8 cellular contexts compared by ENCODE assay signal in genomic region chr14:101707285-101707842, GRCh38. TPM values are rescaled to one million over a fixed set of nuclear protein-coding genes. Genes with fewer than 3 reads are reported as not detected.
DNase-seq lines count a peak whose midpoint lies in the region; ATAC-seq, FAIRE-seq and TF ChIP-seq lines count a peak whose summit lies in the region.

No MANE protein-coding gene starts in this region.

- H3K27me3 ChIP-seq in GM06990 (replicated peaks; ENCODE audit: control insufficient read depth, insufficient read depth, low read length) (no peaks in the 10 kb centered on the region; the same call in 1 of the 2 replicates), IMR-90 (ENCODE audit: control insufficient read depth, insufficient read depth, low read length) (peaks cover 19% of the 10 kb centered on the region), stomach smooth muscle (ENCODE audit: control insufficient read depth in 1 of 2, insufficient read depth in 2 of 2, low read length in 2 of 2) (peaks cover 9 to 15% of the 10 kb centered on the region in 2 donors)

- intact Hi-C loops in IMR-90 (cut with micrococcal nuclease) (loop anchor here (1.0 to 2.0 kb wide), 2 partner anchors 257 to 389 kb away; partner anchors contain the start of gene DYNC1H1), mucosa of descending colon (cut with DNase I, micrococcal nuclease) (loop anchor here (2.0 to 5.0 kb wide), 2 partner anchors 53 to 255 kb away; partner anchors contain the start of genes DYNC1H1 (in 1 of the 2) and PPP2R5C (in 1 of the 2))

- peak; percentile 88 for FAIRE-seq in endometrium (lab: Jason Lieb, UNC)

- H3K14ac ChIP-seq in IMR-90 (replicated peaks; ENCODE audit: low read depth, low read length), result no peak overlapping the region

- H4K5ac ChIP-seq in IMR-90 (ENCODE audit: low read depth, low read length), result no peak overlapping the region

- H3K9me3 ChIP-seq in IMR-90 (ENCODE audit: control insufficient read depth, insufficient read depth, low read length) (no peaks in the 10 kb centered on the region), mucosa of descending colon (no peaks in the 10 kb centered on the region), stomach smooth muscle (ENCODE audit: control insufficient read depth in 2 of 2, low read length in 2 of 2) (no peaks in the 10 kb centered on the region)

- in situ Hi-C loops in IMR-90 (cut with MboI; ENCODE audit: low sequenced_read_pairs), result no loop called here

- peak overlapping the region; percentile 67 for H2AFZ ChIP-seq in IMR-90 (replicated peaks; ENCODE audit: low read length, poor library complexity)

- no peak overlapping the region for H2BK20ac ChIP-seq in IMR-90 (ENCODE audit: low read depth, low read length)

- H3K27ac ChIP-seq in IMR-90 (ENCODE audit: insufficient read depth, low read length) (no peak overlapping the region), stomach smooth muscle (ENCODE audit: low read length) (no peak overlapping the region)

- no peak overlapping the region for H2BK15ac ChIP-seq in IMR-90 (ENCODE audit: low read depth, low read length)

- DNase-seq in GM06990 (ENCODE audit: extremely low read depth, insufficient read length) (peak; percentile 35), IMR-90 (peak; percentile 81), NOMO-1 (lab: John Stamatoyannopoulos, UW; ENCODE audit: unreplicated experiment in 2 of 2) (peak; percentile 75 to 82), mucosa of descending colon (peak in 2 of 3 donors; percentile 53 to 63)
- DNase-seq in activated CD8-positive, alpha-beta memory T cell treated with anti-CD3 and anti-CD28 coated beads for 24 hours, result peak; percentile 84

- H2AK5ac ChIP-seq in IMR-90 (ENCODE audit: low read depth, low read length), result no peak overlapping the region

- H4K20me1 ChIP-seq in IMR-90 (ENCODE audit: insufficient read depth, low read length), result no peaks in the 10 kb centered on the region

- peak overlapping the region in 1 of 2 experiments; percentile 35; a peak in 1 of 4 replicates for H4K8ac ChIP-seq in IMR-90 (ENCODE audit: low read depth in 2 of 2, low read length in 2 of 2)

- 0 out of 2 replicates have a peak, but pooled peaks cover 1% of the 10 kb centered on the region for H3K4me1 ChIP-seq in IMR-90 (ENCODE audit: control insufficient read depth, insufficient read depth, low read length)
- H3K4me1 ChIP-seq in mucosa of descending colon (ENCODE audit: low read depth), result peaks cover 13% of the 10 kb centered on the region
- peaks cover 17% of the 10 kb centered on the region for H3K4me1 ChIP-seq in stomach smooth muscle (ENCODE audit: control insufficient read depth, insufficient read depth, low read length)

- dilution Hi-C loops in IMR-90 (cut with HindIII; ENCODE audit: low sequenced_read_pairs, unreplicated experiment), result no loop called here

- BruUV-seq in IMR-90 (replicated peaks; lab: Mats Ljungman, UMichigan), result no TSS peak

- H4K91ac ChIP-seq in IMR-90 (ENCODE audit: insufficient read depth, low read depth, low read length), result no peak overlapping the region

- H3K36me3 ChIP-seq in GM06990 (ENCODE audit: control insufficient read depth, insufficient read depth, low read length), result no peaks in the 10 kb centered on the region
- H3K36me3 ChIP-seq in IMR-90 (ENCODE audit: control insufficient read depth, insufficient read depth, low read length), result no peaks in the 10 kb centered on the region
- H3K36me3 ChIP-seq in mucosa of descending colon (ENCODE audit: low read depth), result no peaks in the 10 kb centered on the region
- H3K36me3 ChIP-seq in stomach smooth muscle (ENCODE audit: control insufficient read depth in 2 of 2, insufficient read depth in 2 of 2, low read length in 2 of 2), result no peaks in the 10 kb centered on the region

- no peak overlapping the region for H2BK5ac ChIP-seq in IMR-90 (ENCODE audit: low read depth, low read length, poor library complexity, severe bottlenecking)

- TF ChIP-seq CTCF in GM06990 (IDR thresholded peaks at IDR 0.05; ENCODE audit: insufficient read depth, low read length, poor library complexity, severe bottlenecking) (peak; percentile 62), IMR-90 (conservative IDR thresholded peaks at IDR 0.05; ENCODE audit: low read depth, low read length) (peak; percentile 84), mucosa of descending colon (IDR thresholded peaks at IDR 0.05) (peak; percentile 62)

- H2BK120ac ChIP-seq in IMR-90 (ENCODE audit: low read depth, low read length), result no peak overlapping the region

- H2AK9ac ChIP-seq in IMR-90 (replicated peaks; ENCODE audit: low read depth, low read length, poor library complexity), result no peak overlapping the region

- peak overlapping the region; percentile 13; the same call in 1 of the 2 replicates for H3K4ac ChIP-seq in IMR-90 (ENCODE audit: low read depth, low read length)

- H3K23ac ChIP-seq in IMR-90 (ENCODE audit: low read depth, low read length), result no peak overlapping the region

- H3K18ac ChIP-seq in IMR-90 (ENCODE audit: low read depth, low read length), result no peak overlapping the region

- peak overlapping the region; percentile 71 for H3K4me2 ChIP-seq in IMR-90 (ENCODE audit: low read depth, low read length)

- peak; percentile 91 for TF ChIP-seq RAD21 in IMR-90 (IDR thresholded peaks at IDR 0.05; ENCODE audit: low read length)

- no peak overlapping the region; the same call in 1 of the 2 replicates for H3K4me3 ChIP-seq in GM06990 (replicated peaks; ENCODE audit: low read depth, low read length)
- H3K4me3 ChIP-seq in IMR-90 (ENCODE audit: insufficient read depth, low read depth, low read length), result no peak overlapping the region
- no peak overlapping the region for H3K4me3 ChIP-seq in mucosa of descending colon
- peak overlapping the region; percentile 45 to 57 for H3K4me3 ChIP-seq in stomach smooth muscle (ENCODE audit: low read length in 2 of 2)

- ATAC-seq in IMR-90 (ENCODE audit: low read depth), result peak; percentile 90
- peak; percentile 77 for ATAC-seq in mucosa of descending colon
- ATAC-seq in GM19397 (IDR thresholded peaks at IDR 0.05; ENCODE audit: unreplicated experiment), result no peak

- CTCF ChIA-PET in IMR-90 (lab: Yijun Ruan, JAX), result interaction anchor here (0.8 to 1.3 kb wide), 3 partner anchors 11 to 20 kb away, joined by 3 to 5 read pairs (median 4); no protein-coding TSS in a partner anchor

- WGBS in IMR-90 (ENCODE audit: extremely low coverage in 2 of 2, insufficient read length in 1 of 2), 2 experiments, result 0% methylated on average over 7 of the region's 12 CpGs; no CpG with 5 or more reads in 1 of the 2 experiments

- no peak for TF ChIP-seq POLR2A in IMR-90 (IDR thresholded peaks at IDR 0.05; ENCODE audit: low read depth, low read length)

- no peak overlapping the region for H3K56ac ChIP-seq in IMR-90 (ENCODE audit: extremely low read depth, insufficient read depth, low read length)

- H3K9me1 ChIP-seq in IMR-90 (ENCODE audit: insufficient read depth, low read length), result no peaks in the 10 kb centered on the region

- POLR2A ChIA-PET in IMR-90 (lab: Charles Lee; ENCODE audit: unreplicated experiment), result no interaction called here

- H3K79me1 ChIP-seq in IMR-90 (ENCODE audit: low read depth in 1 of 2, low read length in 2 of 2), result no peaks in the 10 kb centered on the region

- H3K9ac ChIP-seq in IMR-90 (ENCODE audit: low read depth, low read length) (no peak overlapping the region), stomach smooth muscle (ENCODE audit: low read length in 2 of 2) (peak overlapping the region in 1 of 2 donors; percentile 29)

TF ChIP-seq in IMR-90, 13 proteins besides CTCF, POLR2A, EP300 and RAD21:
- TF ChIP-seq CHD1 (IDR thresholded peaks at IDR 0.05; ENCODE audit: low read depth, low read length), result no peak
- no peak for TF ChIP-seq MAZ (IDR thresholded peaks at IDR 0.05; ENCODE audit: borderline replicate concordance, low read depth, low read length)
- TF ChIP-seq BHLHE40 (IDR thresholded peaks at IDR 0.05; ENCODE audit: low read depth, low read length), result no peak
- no peak for TF ChIP-seq RCOR1 (IDR thresholded peaks at IDR 0.05; ENCODE audit: insufficient replicate concordance, low read length)
- peak; percentile 60 for TF ChIP-seq CEBPB (IDR thresholded peaks at IDR 0.05; ENCODE audit: low read depth, low read length)
- TF ChIP-seq RFX5 (IDR thresholded peaks at IDR 0.05; ENCODE audit: low read depth, low read length), result no peak
- TF ChIP-seq USF2 (IDR thresholded peaks at IDR 0.05; ENCODE audit: low read depth, low read length), result no peak
- peak; percentile 78 for TF ChIP-seq MAFK (IDR thresholded peaks at IDR 0.05; ENCODE audit: low read depth, low read length)
- TF ChIP-seq NFE2L2 (IDR thresholded peaks at IDR 0.05; ENCODE audit: low read depth, low read length), result peak; percentile 52; the same call in 1 of the 2 replicates
- TF ChIP-seq SMC3 (IDR thresholded peaks at IDR 0.05; ENCODE audit: low read depth, low read length), result peak; percentile 74
- no peak for TF ChIP-seq MXI1 (IDR thresholded peaks at IDR 0.05; ENCODE audit: borderline replicate concordance, low read depth, low read length)
- no peak for TF ChIP-seq ELK1 (IDR thresholded peaks at IDR 0.05; ENCODE audit: borderline replicate concordance, low read depth, low read length)

RNA-seq across cellular contexts. Expression of gene PPP2R5C, which starts 54.1 kb away (rescaled TPM):
- 78.7 and 107 TPM in 2 replicates for total RNA-seq in IMR-90 (2012; rRNA removed)
- 56.7 and 65.9 TPM in 2 replicates for polyA plus RNA-seq in IMR-90 (2012; rRNA removed)
- polyA plus RNA-seq in IMR-90 (2012; cell fraction: cytosol; rRNA removed), result 15.8 and 38.8 TPM in 2 replicates
- 29.0 and 68.7 TPM in 2 replicates for polyA plus RNA-seq in IMR-90 (2012; cell fraction: nucleus; rRNA removed; ENCODE audit: low replicate concordance)
- 100 to 1,000 TPM; 131 to 173 (median 160) TPM for total RNA-seq in mucosa of descending colon

Comparison
In these comparisons a context has a peak if more than half of its experiments do, and no peak if none do; other contexts are left out.
1. H3K4me3 ChIP-seq: peak in stomach smooth muscle (2 of 2); none in GM06990 (single experiment), IMR-90 (single experiment) and mucosa of descending colon (single experiment).
2. Peak in every context shown above with its lines, with median percentiles within 50 percentile points of each other: DNase-seq and CTCF ChIP-seq.